Comparison of ENCODE assay signal across 26 cellular contexts in genomic region chr1:30466610-30467009, GRCh38.
"Had no signal": no experiment of that assay in that cellular context is flagged by ENCODE, and none has a peak within 500 bp of the region (broad histone marks: within the 10 kb centered on the region; RNA-seq: fewer than 3 reads in every experiment).

No MANE protein-coding gene starts in this region.

- FAIRE-seq: bronchial epithelial cell, TTC549 had no signal

- DNase-seq: activated B cell treated with CpG ODN at 0.5 μM for 24 hours; activated CD4-positive, alpha-beta memory T cell treated with anti-CD3 and anti-CD28 coated beads for 36 hours; activated CD4-positive, alpha-beta T cell treated with anti-CD3 and anti-CD28 coated beads for 4 hours; activated CD4-positive, alpha-beta T cell treated with anti-CD3 and anti-CD28 coated beads, Interleukin-2, amount 10 ng/mL, durations not matched to agents 24 days and 14 days; activated CD4-positive, alpha-beta T cell treated with anti-CD3 and anti-CD28 coated beads, Interleukin-2, amount 50 U/mL, for 1 hour; activated CD4-positive, alpha-beta T cell treated with anti-CD3 and anti-CD28 coated beads, Interleukin-2, amount 50 U/mL, for 4 hours; activated CD4-positive, CD25-positive, alpha-beta regulatory T cell treated with anti-CD3 and anti-CD28 coated beads, Interleukin-2, amount 50 U/mL, for 72 hours; activated CD8-positive, alpha-beta memory T cell treated with anti-CD3 and anti-CD28 coated beads, Interleukin-2, amount 50 U/mL, for 4 hours; activated CD8-positive, alpha-beta T cell treated with anti-CD3 and anti-CD28 coated beads for 36 hours; activated gamma-delta T cell; activated naive CD4-positive, alpha-beta T cell treated with anti-CD3 and anti-CD28 coated beads, Interleukin-2, amount 10 ng/mL, durations not matched to agents 7 days and 5 days; activated naive CD4-positive, alpha-beta T cell treated with Interleukin-2 at 50 U/mL for 16 hours; activated T-cell treated with anti-CD3 and anti-CD28 coated beads for 4 hours; activated T-cell treated with anti-CD3 and anti-CD28 coated beads, Interleukin-2, amount 50 U/mL, for 4 hours; amygdala; anterior cingulate cortex; caudate nucleus; SW 1271; T-helper 1 cell; T-helper 2 cell; T-helper 9 cell had no signal

- H3K27ac ChIP-seq: ascending aorta, cardiac muscle cell, VCaP had no signal

- ATAC-seq: activated CD8-positive, alpha-beta T cell treated with anti-CD3 and anti-CD28 coated beads for 36 hours; activated T-cell treated with anti-CD3 and anti-CD28 coated beads, Interleukin-2, amount 50 U/mL, for 4 hours had no signal

- H3K36me3 ChIP-seq: ascending aorta, cardiac muscle cell had no signal

- H3K4me1 ChIP-seq: ascending aorta had no signal

- H3K9me3 ChIP-seq: ascending aorta had no signal

- H3K27me3 ChIP-seq: ascending aorta, cardiac muscle cell had no signal

- H3K4me3 ChIP-seq: ascending aorta, cardiac muscle cell had no signal
